In the genomic region with DNA sequence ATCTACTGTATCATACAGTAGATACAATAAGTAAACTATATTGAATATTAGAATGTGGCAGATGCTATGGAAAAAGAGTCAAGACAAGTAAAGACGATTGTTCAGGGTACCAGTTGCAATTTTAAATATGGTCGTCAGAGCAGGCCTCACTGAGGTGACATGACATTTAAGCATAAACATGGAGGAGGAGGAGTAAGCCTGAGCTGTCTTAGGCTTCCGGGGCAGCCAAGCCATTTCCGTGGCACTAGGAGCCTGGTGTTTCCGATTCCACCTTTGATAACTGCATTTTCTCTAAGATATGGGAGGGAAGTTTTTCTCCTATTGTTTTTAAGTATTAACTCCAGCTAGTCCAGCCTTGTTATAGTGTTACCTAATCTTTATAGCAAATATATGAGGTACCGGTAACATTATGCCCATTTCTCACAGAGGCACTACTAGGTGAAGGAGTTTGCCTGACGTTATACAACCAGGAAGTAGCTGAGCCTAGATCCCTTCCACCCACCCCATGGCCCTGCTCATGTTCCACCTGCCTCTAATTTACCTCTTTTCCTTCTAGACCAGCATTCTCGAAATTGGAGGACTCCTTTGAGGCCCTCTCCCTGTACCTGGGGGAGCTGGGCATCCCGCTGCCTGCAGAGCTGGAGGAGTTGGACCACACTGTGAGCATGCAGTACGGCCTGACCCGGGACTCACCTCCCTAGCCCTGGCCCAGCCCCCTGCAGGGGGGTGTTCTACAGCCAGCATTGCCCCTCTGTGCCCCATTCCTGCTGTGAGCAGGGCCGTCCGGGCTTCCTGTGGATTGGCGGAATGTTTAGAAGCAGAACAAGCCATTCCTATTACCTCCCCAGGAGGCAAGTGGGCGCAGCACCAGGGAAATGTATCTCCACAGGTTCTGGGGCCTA, we compare ENCODE assay signal across 15 cellular contexts. TPM values are rescaled to one million over a fixed set of nuclear protein-coding genes. Genes with fewer than 3 reads are reported as not detected.
DNase-seq lines count a peak whose midpoint lies in the region; ATAC-seq and TF ChIP-seq lines count a peak whose summit lies in the region.
"Had no signal": no experiment of that assay in that cellular context is flagged by ENCODE, and none has a peak within 500 bp of the region (broad histone marks: within the 10 kb centered on the region; RNA-seq: fewer than 3 reads in every experiment).

No MANE protein-coding gene starts in this region.

- in situ Hi-C loops in GM13977 (cut with MboI; ENCODE audit: low pct_unique_long_range_greater_than_20kb, low sequenced_read_pairs, unreplicated experiment): no loop called here

- peaks cover 76% of the 10 kb centered on the region for H3K4me1 ChIP-seq in CD4-positive, CD25-positive, alpha-beta regulatory T cell (ENCODE audit: control insufficient read depth, insufficient read depth, low read length, poor library complexity, severe bottlenecking)
- peaks cover 57% of the 10 kb centered on the region for H3K4me1 ChIP-seq in effector memory CD4-positive, alpha-beta T cell (ENCODE audit: control insufficient read depth, insufficient read depth, low read length, poor library complexity, severe bottlenecking)
- H3K4me1 ChIP-seq: foreskin keratinocyte had no signal

- H3K27ac ChIP-seq in CD4-positive, CD25-positive, alpha-beta regulatory T cell (ENCODE audit: insufficient read depth, low read length, poor library complexity, severe bottlenecking): peak overlapping the region; percentile 80
- H3K27ac ChIP-seq in effector memory CD4-positive, alpha-beta T cell (ENCODE audit: insufficient read depth, low read length, poor library complexity, severe bottlenecking): peak overlapping the region; percentile 67
- H3K27ac ChIP-seq: C4-2B, foreskin keratinocyte, PC-9 had no signal

- TF ChIP-seq RAD21 in Ishikawa (IDR thresholded peaks at IDR 0.05; ENCODE audit: low read depth): no peak

- TF ChIP-seq CTCF in neural crest cell (conservative IDR thresholded peaks at IDR 0.05): no peak
- no peak for TF ChIP-seq CTCF in CD14-positive monocyte (IDR thresholded peaks at IDR 0.05)
- no peak for TF ChIP-seq CTCF in GM13977 (IDR thresholded peaks at IDR 0.05; ENCODE audit: extremely low read depth, insufficient read depth, missing control alignments)

- peak; percentile 61; the same call in 1 of the 2 replicates for TF ChIP-seq EP300 in Ishikawa (IDR thresholded peaks at IDR 0.05; ENCODE audit: borderline replicate concordance)

- peaks cover 23 to 96% (median 63%) of the 10 kb centered on the region in 4 donors for H3K4me1 Mint-ChIP-seq in CD4-positive, CD25-positive, alpha-beta regulatory T cell
- no peaks in the 10 kb centered on the region for H3K4me1 Mint-ChIP-seq in neural crest cell
- H3K4me1 Mint-ChIP-seq in CD14-positive monocyte: no peaks in the 10 kb centered on the region

- H3K36me3 ChIP-seq in CD4-positive, CD25-positive, alpha-beta regulatory T cell (ENCODE audit: control insufficient read depth, insufficient read depth, low read length): peaks cover 54% of the 10 kb centered on the region
- peaks cover 38% of the 10 kb centered on the region for H3K36me3 ChIP-seq in effector memory CD4-positive, alpha-beta T cell (ENCODE audit: control insufficient read depth, insufficient read depth, low read length)

- H3K9me3 Mint-ChIP-seq in CD4-positive, CD25-positive, alpha-beta regulatory T cell: peaks cover 0 to 1% (median 0%) of the 10 kb centered on the region in 7 donors
- H3K9me3 Mint-ChIP-seq in neural crest cell (no peaks in the 10 kb centered on the region), CD14-positive monocyte (peaks cover 0 to 2% (median 0%) of the 10 kb centered on the region in 7 donors)

- H3K4me3 Mint-ChIP-seq in CD4-positive, CD25-positive, alpha-beta regulatory T cell: peak overlapping the region; percentile 65 to 95 (median 87)
- H3K4me3 Mint-ChIP-seq in neural crest cell (no peak overlapping the region), CD14-positive monocyte (no peak overlapping the region)

- peaks cover 56% of the 10 kb centered on the region for H3K36me3 Mint-ChIP-seq in CD4-positive, CD25-positive, alpha-beta regulatory T cell
- H3K36me3 Mint-ChIP-seq in neural crest cell (ENCODE audit: low read depth): peaks cover 2% of the 10 kb centered on the region
- peaks cover 82 to 91% of the 10 kb centered on the region in 2 donors for H3K36me3 Mint-ChIP-seq in CD14-positive monocyte

- H3K27me3 Mint-ChIP-seq in CD4-positive, CD25-positive, alpha-beta regulatory T cell: no peaks in the 10 kb centered on the region
- H3K27me3 Mint-ChIP-seq in neural crest cell (ENCODE audit: low read depth) (no peaks in the 10 kb centered on the region), CD14-positive monocyte (ENCODE audit: low read depth in 3 of 3) (no peaks in the 10 kb centered on the region)

- ATAC-seq in CD4-positive, CD25-positive, alpha-beta regulatory T cell (ENCODE audit: low read depth in 2 of 2): no peak
- ATAC-seq: foreskin keratinocyte had no signal

- H3K9me3 ChIP-seq in CD4-positive, CD25-positive, alpha-beta regulatory T cell (ENCODE audit: control insufficient read depth in 2 of 2, low read length in 2 of 2): no peaks in the 10 kb centered on the region
- no peaks in the 10 kb centered on the region for H3K9me3 ChIP-seq in effector memory CD4-positive, alpha-beta T cell (ENCODE audit: control insufficient read depth, low read length)

- intact Hi-C loops in CD14-positive monocyte (cut with micrococcal nuclease): loop anchor here in 1 of 2 donors (10.0 kb wide), 2 partner anchors 173 to 513 kb away; a partner anchor contains a TSS

- H3K27me3 ChIP-seq in CD4-positive, CD25-positive, alpha-beta regulatory T cell (ENCODE audit: control insufficient read depth, insufficient read depth, low read length): no peaks in the 10 kb centered on the region
- no peaks in the 10 kb centered on the region for H3K27me3 ChIP-seq in effector memory CD4-positive, alpha-beta T cell (replicated peaks; ENCODE audit: control insufficient read depth, insufficient read depth, low read length, poor library complexity, severe bottlenecking)
- H3K27me3 ChIP-seq: foreskin keratinocyte had no signal

- H3K27ac Mint-ChIP-seq in CD4-positive, CD25-positive, alpha-beta regulatory T cell: peak overlapping the region; percentile 99
- peak overlapping the region; percentile 27 for H3K27ac Mint-ChIP-seq in neural crest cell (ENCODE audit: unreplicated experiment)
- H3K27ac Mint-ChIP-seq in CD14-positive monocyte: peak overlapping the region in 1 of 7 donors; percentile 29

- DNase-seq in CD4-positive, CD25-positive, alpha-beta regulatory T cell: peak in 2 of 3 donors; percentile 48 to 73
- DNase-seq in effector memory CD4-positive, alpha-beta T cell: no peak
- DNase-seq in neural crest cell (ENCODE audit: low read depth, low spot score) (no peak), CD14-positive monocyte (ENCODE audit: low spot score) (no peak), NCI-H1092 (lab: John Stamatoyannopoulos, UW) (no peak), NCI-H524 treated with DMSO at 0.1 percent for 48 hours (lab: John Stamatoyannopoulos, UW) (no peak), GM13977 (ENCODE audit: low spot score) (no peak)
- DNase-seq: foreskin keratinocyte; islet precursor cell; NCI-H1105 treated with DMSO at 0.1 percent for 48 hours; NCI-H446 treated with DMSO at 0.1 percent for 48 hours; PC-9; stimulated activated CD4-positive, alpha-beta T cell treated with anti-CD3 and anti-CD28 coated beads, Interleukin-4, amount 100 ng/mL, for 1 hour had no signal

- H3K4me3 ChIP-seq in CD4-positive, CD25-positive, alpha-beta regulatory T cell (ENCODE audit: low read depth, low read length): peak overlapping the region; percentile 72
- no peak overlapping the region for H3K4me3 ChIP-seq in effector memory CD4-positive, alpha-beta T cell (ENCODE audit: insufficient read depth, low read depth, low read length, poor library complexity, severe bottlenecking)
- H3K4me3 ChIP-seq: PC-9 had no signal

TF ChIP-seq in Ishikawa, 13 proteins besides CTCF, POLR2A, EP300 and RAD21:
- no peak for TF ChIP-seq TAF1 (IDR thresholded peaks at IDR 0.05; ENCODE audit: low read depth)
- peak; percentile 43; the same call in 1 of the 2 replicates for TF ChIP-seq NFIC (IDR thresholded peaks at IDR 0.05)
- TF ChIP-seq TEAD4 (IDR thresholded peaks at IDR 0.05): peak; percentile 50; the same call in 1 of the 2 replicates
- TF ChIP-seq TCF12 (IDR thresholded peaks at IDR 0.05; ENCODE audit: low read depth): peak; percentile 71

RNA-seq across cellular contexts. Expression of a gene that starts 14.3 kb away (rescaled TPM):
- total RNA-seq in CD4-positive, CD25-positive, alpha-beta regulatory T cell: 534 TPM
- polyA plus RNA-seq in CD4-positive, CD25-positive, alpha-beta regulatory T cell: 100 to 1,000 TPM; 425 to 700 (median 557) TPM
- total RNA-seq in neural crest cell: 1.8 and 2.3 TPM in 2 replicates
- polyA plus RNA-seq in CD14-positive monocyte: 10 to 100 TPM; 21.8 to 21.9 TPM

Comparison
In these comparisons a context has a peak if more than half of its experiments do, and no peak if none do; other contexts are left out.
1. DNase-seq: peak in CD4-positive, CD25-positive, alpha-beta regulatory T cell (2 of 3); none in effector memory CD4-positive, alpha-beta T cell (0 of 3), neural crest cell (single experiment), CD14-positive monocyte (single experiment), NCI-H1092 (single experiment), NCI-H524 treated with DMSO at 0.1 percent for 48 hours (single experiment) and GM13977 (single experiment).
2. H3K4me3 Mint-ChIP-seq: peak in CD4-positive, CD25-positive, alpha-beta regulatory T cell (4 of 4); none in neural crest cell (single experiment) and CD14-positive monocyte (0 of 2).
3. RNA of a gene that starts 14.3 kb away (total RNA-seq): 534 TPM in CD4-positive, CD25-positive, alpha-beta regulatory T cell (single experiment); 1.8 to 2.3 TPM in neural crest cell; every median in the first group is over 100 times any median in the second.